In the genomic region with DNA sequence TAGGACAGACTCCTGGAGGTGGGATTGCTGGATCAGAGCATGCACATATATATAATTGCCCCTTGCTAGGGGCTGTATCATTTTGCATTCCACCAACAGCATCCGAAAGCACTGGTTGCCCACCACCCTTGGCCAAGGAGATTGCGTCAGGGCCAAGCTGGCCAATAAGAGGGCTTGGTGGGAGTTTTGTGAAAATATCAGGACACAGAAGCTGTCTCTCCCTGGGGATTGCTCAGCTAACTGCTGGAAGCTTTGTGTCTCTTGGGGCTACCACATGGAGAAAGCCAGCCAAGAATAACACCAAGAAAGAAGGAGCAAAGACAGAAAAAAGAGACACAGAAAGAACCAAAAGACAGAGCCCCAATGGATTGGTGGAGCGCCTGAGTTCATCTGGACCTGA, we compare ENCODE assay signal across 26 cellular contexts.
"Had no signal": no experiment of that assay in that cellular context is flagged by ENCODE, and none has a peak within 500 bp of the region (broad histone marks: within the 10 kb centered on the region; RNA-seq: fewer than 3 reads in every experiment).

No MANE protein-coding gene starts in this region.

- H3K27me3 Mint-ChIP-seq: stimulated activated naive B cell treated with anti-CD40 and anti-IgM and Interleukin-4, amounts not matched to agents 10 μg/mL and 1 μg/mL and 100 μg/mL, for 72 hours had no signal

- H3K27me3 ChIP-seq: hepatocyte, ovary, right atrium auricular region, stomach, testis, thyroid gland, transverse colon, upper lobe of left lung, vagina had no signal

- H3K4me3 ChIP-seq: hepatocyte, lower lobe of right lung, ovary, right atrium auricular region, skin epidermis, stomach, testis, thyroid gland, transverse colon, upper lobe of left lung, vagina had no signal

- H3K4me1 ChIP-seq: lower lobe of right lung, stomach, testis, thyroid gland, transverse colon, vagina had no signal

- H3K9me3 Mint-ChIP-seq: mesothelial cell of epicardium; naive B cell; natural killer cell; nephron progenitor cell; stimulated activated naive B cell treated with anti-CD40 and anti-IgM and Interleukin-4, amounts not matched to agents 10 μg/mL and 1 μg/mL and 100 μg/mL, for 72 hours had no signal

- H3K36me3 Mint-ChIP-seq: mesothelial cell of epicardium; naive B cell; natural killer cell; stimulated activated naive B cell treated with anti-CD40 and anti-IgM and Interleukin-4, amounts not matched to agents 10 μg/mL and 1 μg/mL and 100 μg/mL, for 72 hours had no signal

- DNase-seq: islet precursor cell; lower lobe of right lung; mammary epithelial cell; mesenchymal stem cell; naive B cell; natural killer cell; nephron progenitor cell; ovary; stimulated activated CD4-positive, alpha-beta T cell treated with anti-CD3 and anti-CD28 coated beads, Interleukin-12 subunit alpha, Interleukin-12 subunit beta, amount 100 ng/mL, for 4 hours; stimulated activated CD4-positive, alpha-beta T cell treated with anti-CD3 and anti-CD28 coated beads, Interleukin-15, amount 100 ng/mL, for 24 hours; stimulated activated CD4-positive, alpha-beta T cell treated with anti-CD3 and anti-CD28 coated beads, Interleukin-2, amount 100 ng/mL, for 24 hours; stimulated activated CD4-positive, alpha-beta T cell treated with anti-CD3 and anti-CD28 coated beads, Interleukin-4, amount 100 ng/mL, for 1 hour; stimulated activated naive B cell treated with anti-CD40 and anti-IgM and Interleukin-4, amounts not matched to agents 10 μg/mL and 1 μg/mL and 100 μg/mL, for 72 hours; stimulated activated naive CD8-positive, alpha-beta T cell treated with anti-CD3 and anti-CD28 coated beads, Interleukin-15, Interleukin-2, amounts not matched to agents 100 U/mL and 50 U/mL, for 24 hours; stomach; testis; thyroid gland; transverse colon; upper lobe of left lung had no signal

- H3K9me3 ChIP-seq: lower lobe of right lung, ovary, right atrium auricular region, stomach, testis, thyroid gland, transverse colon, upper lobe of left lung, vagina had no signal

- H3K4me1 Mint-ChIP-seq: naive B cell; natural killer cell; stimulated activated naive B cell treated with anti-CD40 and anti-IgM and Interleukin-4, amounts not matched to agents 10 μg/mL and 1 μg/mL and 100 μg/mL, for 72 hours had no signal

- H3K27ac Mint-ChIP-seq: mesothelial cell of epicardium; natural killer cell; nephron progenitor cell; progenitor cell of endocrine pancreas; stimulated activated naive B cell treated with anti-CD40 and anti-IgM and Interleukin-4, amounts not matched to agents 10 μg/mL and 1 μg/mL and 100 μg/mL, for 72 hours had no signal

- ATAC-seq: lower lobe of right lung; natural killer cell; sciatic nerve; stimulated activated naive B cell treated with anti-CD40 and anti-IgM and Interleukin-4, amounts not matched to agents 10 μg/mL and 1 μg/mL and 100 μg/mL, for 72 hours; stimulated activated naive CD8-positive, alpha-beta T cell treated with anti-CD3 and anti-CD28 coated beads, Interleukin-15, Interleukin-2, amounts not matched to agents 100 U/mL and 50 U/mL, for 24 hours had no signal

- H3K36me3 ChIP-seq: lower lobe of right lung, ovary, right atrium auricular region, stomach, thyroid gland, transverse colon, upper lobe of left lung, vagina had no signal

- H3K4me3 Mint-ChIP-seq: mesothelial cell of epicardium; naive B cell; natural killer cell; nephron progenitor cell; stimulated activated naive B cell treated with anti-CD40 and anti-IgM and Interleukin-4, amounts not matched to agents 10 μg/mL and 1 μg/mL and 100 μg/mL, for 72 hours had no signal

- H3K27ac ChIP-seq: hepatocyte, lower lobe of right lung, ovary, right atrium auricular region, skin epidermis, stomach, testis, thyroid gland, transverse colon, upper lobe of left lung, vagina had no signal

- H3K4me2 ChIP-seq: hepatocyte had no signal
